In the genomic region with DNA sequence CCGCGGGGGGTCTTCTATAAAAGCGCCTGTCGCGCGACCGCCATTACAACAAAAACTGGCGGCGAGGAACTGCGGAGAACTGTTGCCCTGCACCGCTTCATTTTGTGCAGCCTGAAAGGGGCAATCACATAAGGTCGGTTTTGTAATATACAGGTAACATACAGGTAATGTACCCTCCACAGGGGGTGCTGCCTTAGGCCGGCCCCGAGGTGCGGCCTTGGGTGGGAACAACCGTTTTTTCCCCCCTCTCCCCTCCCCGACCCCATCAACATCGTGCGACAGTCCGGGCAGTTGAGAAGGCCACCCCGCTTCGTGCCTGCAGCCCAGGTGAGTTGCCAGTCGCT, we compare ENCODE assay signal across 23 cellular contexts. TPM values are rescaled to one million over a fixed set of nuclear protein-coding genes. Genes with fewer than 3 reads are reported as not detected.
DNase-seq lines count a peak whose midpoint lies in the region; ATAC-seq and TF ChIP-seq lines count a peak whose summit lies in the region.
"Had no signal": no experiment of that assay in that cellular context is flagged by ENCODE, and none has a peak within 500 bp of the region (broad histone marks: within the 10 kb centered on the region; RNA-seq: fewer than 3 reads in every experiment).

Gene BRDT, plus strand, starts transcription at position 46 of the 344 bp plus-strand sequence. CDS start 13,354 bp downstream, outside the sequence.

- H3K79me2 ChIP-seq in H9 (ENCODE audit: insufficient read depth, low read length): no peaks in the 10 kb centered on the region

- no peak within 1 kb of the TSS for H2BK20ac ChIP-seq in H9 (ENCODE audit: low read depth, low read length, poor library complexity, severe bottlenecking)

- no peak within 1 kb of the TSS for H3K4ac ChIP-seq in H9 (ENCODE audit: low read depth, low read length)

- H3K23ac ChIP-seq in H9 (ENCODE audit: insufficient read length, low read depth, low read length): no peak within 1 kb of the TSS

- H3K9me3 ChIP-seq in H9 (ENCODE audit: control insufficient read depth, low read depth, low read length): no peaks in the 10 kb centered on the region
- H3K9me3 ChIP-seq in thyroid gland: no peaks in the 10 kb centered on the region
- H3K9me3 ChIP-seq: esophagus squamous epithelium, prostate gland had no signal

- H2AFZ ChIP-seq in H9 (ENCODE audit: low read length): peak within 1 kb of the TSS; percentile 37
- H2AFZ ChIP-seq: PC-9 had no signal

- no peak within 1 kb of the TSS for H3K18ac ChIP-seq in H9 (ENCODE audit: insufficient read length, low read depth, low read length)

- H3K36me3 Mint-ChIP-seq in activated CD4-positive, alpha-beta T cell treated with anti-CD3 and anti-CD28 coated beads, Interleukin-2, amount 10 ng/mL, durations not matched to agents 24 days and 14 days (ENCODE audit: low read depth): peaks cover 2% of the 10 kb centered on the region
- H3K36me3 Mint-ChIP-seq in H9 (ENCODE audit: insufficient read depth in 1 of 3, low read depth in 3 of 3): no peaks in the 10 kb centered on the region
- no peaks in the 10 kb centered on the region for H3K36me3 Mint-ChIP-seq in activated T-helper 2 cell treated with anti-CD3 and anti-CD28 coated beads, Interferon-gamma antibody, Interleukin-2, Interleukin-4, amounts not matched to agents 10 μg/mL and 5 μg/mL and 100 μg/mL, durations not matched to agents 14 hours and 24 hours and 36 hours (ENCODE audit: low read depth)
- no peaks in the 10 kb centered on the region for H3K36me3 Mint-ChIP-seq in natural killer cell treated with Interleukin-12 subunit alpha and Interleukin-12 subunit beta and Interleukin-15 and Interleukin-18, amount 100 ng/mL, for 72 hours

- H2BK5ac ChIP-seq in H9 (ENCODE audit: insufficient read length, low read length): no peak within 1 kb of the TSS

- peaks cover 16% of the 10 kb centered on the region for H3K9me3 Mint-ChIP-seq in activated CD4-positive, alpha-beta T cell treated with anti-CD3 and anti-CD28 coated beads, Interleukin-2, amount 10 ng/mL, durations not matched to agents 24 days and 14 days
- H3K9me3 Mint-ChIP-seq in H9: no peaks in the 10 kb centered on the region
- H3K9me3 Mint-ChIP-seq in activated T-helper 2 cell treated with anti-CD3 and anti-CD28 coated beads, Interferon-gamma antibody, Interleukin-2, Interleukin-4, amounts not matched to agents 10 μg/mL and 5 μg/mL and 100 μg/mL, durations not matched to agents 14 hours and 24 hours and 36 hours: peaks cover 9% of the 10 kb centered on the region
- no peaks in the 10 kb centered on the region for H3K9me3 Mint-ChIP-seq in natural killer cell treated with Interleukin-12 subunit alpha and Interleukin-12 subunit beta and Interleukin-15 and Interleukin-18, amount 100 ng/mL, for 72 hours

- no peak for TF ChIP-seq POLR2A in thyroid gland (IDR thresholded peaks at IDR 0.05)

- H3T11ph ChIP-seq in H9 (ENCODE audit: low read length): no peak within 1 kb of the TSS

- H2BK120ac ChIP-seq in H9 (ENCODE audit: low read depth, low read length, poor library complexity, severe bottlenecking): no peak within 1 kb of the TSS

- no peak for DNase-seq in activated CD4-positive, alpha-beta T cell treated with anti-CD3 and anti-CD28 coated beads, Interleukin-2, amount 10 ng/mL, durations not matched to agents 24 days and 14 days
- no peak for DNase-seq in activated CD4-positive, alpha-beta T cell treated with anti-CD3 and anti-CD28 coated beads, Interleukin-2, amount 50 U/mL, for 4 hours
- DNase-seq in H9 (no peak), GM10266 (ENCODE audit: extremely low spot score) (no peak), NCI-H1930 (lab: John Stamatoyannopoulos, UW) (no peak), thyroid gland (no peak)
- no peak for DNase-seq in activated T-helper 2 cell treated with anti-CD3 and anti-CD28 coated beads, Interferon-gamma antibody, Interleukin-2, Interleukin-4, amounts not matched to agents 10 μg/mL and 5 μg/mL and 100 μg/mL, durations not matched to agents 14 hours and 24 hours and 36 hours (ENCODE audit: low spot score)
- DNase-seq in natural killer cell treated with Interleukin-12 subunit alpha and Interleukin-12 subunit beta and Interleukin-15 and Interleukin-18, amount 100 ng/mL, for 72 hours (ENCODE audit: low spot score): no peak
- DNase-seq: activated CD4-positive, CD25-positive, alpha-beta regulatory T cell treated with anti-CD3 and anti-CD28 coated beads, Interleukin-2, amount 50 U/mL, for 72 hours; central memory CD4-positive, alpha-beta T cell; DMS153; esophagus squamous epithelium; IMR-90; left colon; NCI-H1694 treated with DMSO at 0.1 percent for 48 hours; NCI-H2227 treated with DMSO at 0.1 percent for 48 hours; PC-9; stimulated activated CD4-positive, alpha-beta T cell treated with anti-CD3 and anti-CD28 coated beads, Interleukin-4, amount 100 ng/mL, for 24 hours had no signal

- no peaks in the 10 kb centered on the region for H3K79me1 ChIP-seq in H9 (ENCODE audit: insufficient read depth, low read depth, low read length, poor library complexity, severe bottlenecking)

- no peaks in the 10 kb centered on the region for H3K27me3 Mint-ChIP-seq in activated CD4-positive, alpha-beta T cell treated with anti-CD3 and anti-CD28 coated beads, Interleukin-2, amount 10 ng/mL, durations not matched to agents 24 days and 14 days
- no peaks in the 10 kb centered on the region for H3K27me3 Mint-ChIP-seq in H9 (ENCODE audit: low read depth)
- H3K27me3 Mint-ChIP-seq in activated T-helper 2 cell treated with anti-CD3 and anti-CD28 coated beads, Interferon-gamma antibody, Interleukin-2, Interleukin-4, amounts not matched to agents 10 μg/mL and 5 μg/mL and 100 μg/mL, durations not matched to agents 14 hours and 24 hours and 36 hours (ENCODE audit: low read depth): peaks cover 4% of the 10 kb centered on the region
- peaks cover 0 to 10% of the 10 kb centered on the region in 2 donors for H3K27me3 Mint-ChIP-seq in natural killer cell treated with Interleukin-12 subunit alpha and Interleukin-12 subunit beta and Interleukin-15 and Interleukin-18, amount 100 ng/mL, for 72 hours

- H4K8ac ChIP-seq in H9 (replicated peaks; ENCODE audit: insufficient read length, low read depth, low read length): no peak within 1 kb of the TSS

- H3K27ac Mint-ChIP-seq in activated CD4-positive, alpha-beta T cell treated with anti-CD3 and anti-CD28 coated beads, Interleukin-2, amount 10 ng/mL, durations not matched to agents 24 days and 14 days: peak within 1 kb of the TSS; percentile 69
- peak within 1 kb of the TSS in 1 of 3 experiments; percentile 76; a peak in 1 of 7 replicates for H3K27ac Mint-ChIP-seq in H9
- H3K27ac Mint-ChIP-seq in activated T-helper 2 cell treated with anti-CD3 and anti-CD28 coated beads, Interferon-gamma antibody, Interleukin-2, Interleukin-4, amounts not matched to agents 10 μg/mL and 5 μg/mL and 100 μg/mL, durations not matched to agents 14 hours and 24 hours and 36 hours: peak within 1 kb of the TSS; percentile 65
- H3K27ac Mint-ChIP-seq in natural killer cell treated with Interleukin-12 subunit alpha and Interleukin-12 subunit beta and Interleukin-15 and Interleukin-18, amount 100 ng/mL, for 72 hours: peak within 1 kb of the TSS; percentile 72 to 76

- H3K4me3 Mint-ChIP-seq in activated CD4-positive, alpha-beta T cell treated with anti-CD3 and anti-CD28 coated beads, Interleukin-2, amount 10 ng/mL, durations not matched to agents 24 days and 14 days: peak within 1 kb of the TSS; percentile 42
- H3K4me3 Mint-ChIP-seq in H9: no peak within 1 kb of the TSS
- peak within 1 kb of the TSS; percentile 34 for H3K4me3 Mint-ChIP-seq in activated T-helper 2 cell treated with anti-CD3 and anti-CD28 coated beads, Interferon-gamma antibody, Interleukin-2, Interleukin-4, amounts not matched to agents 10 μg/mL and 5 μg/mL and 100 μg/mL, durations not matched to agents 14 hours and 24 hours and 36 hours (ENCODE audit: low read depth)
- H3K4me3 Mint-ChIP-seq in natural killer cell treated with Interleukin-12 subunit alpha and Interleukin-12 subunit beta and Interleukin-15 and Interleukin-18, amount 100 ng/mL, for 72 hours: peak within 1 kb of the TSS; percentile 78

- H4K91ac ChIP-seq in H9 (ENCODE audit: insufficient read length, low read depth, low read length): no peak within 1 kb of the TSS

- no peak within 1 kb of the TSS for H4K5ac ChIP-seq in H9 (ENCODE audit: insufficient read length, low read depth, low read length)

- H3K14ac ChIP-seq in H9 (ENCODE audit: insufficient read depth, low read length): no peak within 1 kb of the TSS

- H3K36me3 ChIP-seq in thyroid gland: no peaks in the 10 kb centered on the region
- H3K36me3 ChIP-seq: BLaER1, esophagus squamous epithelium, prostate gland had no signal

- WGBS in H9 (ENCODE audit: extremely low coverage, insufficient read length, low lambda C conversion rate): no CpG with 5 or more reads among the region's 23 CpGs
- 91 to 93% methylated on average over 20 to 23 of the region's 23 CpGs for WGBS in thyroid gland, 2 donors

- H3K27ac ChIP-seq in H9 (ENCODE audit: insufficient read length, low read depth, low read length): no peak within 1 kb of the TSS
- no peak within 1 kb of the TSS for H3K27ac ChIP-seq in thyroid gland
- H3K27ac ChIP-seq: BLaER1, esophagus squamous epithelium, PC-9, prostate gland had no signal

- no peaks in the 10 kb centered on the region for H3K23me2 ChIP-seq in H9 (ENCODE audit: insufficient read length, low read depth, low read length, poor library complexity, severe bottlenecking)

- no peak within 1 kb of the TSS for H3K4me2 ChIP-seq in H9 (ENCODE audit: insufficient read depth, insufficient read length, low read length)
- H3K4me2 ChIP-seq: BLaER1, PC-9 had no signal

- H3K9ac ChIP-seq in H9 (ENCODE audit: extremely low read depth, insufficient read length, low read length): no peak within 1 kb of the TSS
- H3K9ac ChIP-seq: BLaER1 had no signal

- H3K56ac ChIP-seq in H9 (ENCODE audit: insufficient read length, low read depth, low read length): no peak within 1 kb of the TSS

- no peak within 1 kb of the TSS for H2BK15ac ChIP-seq in H9 (ENCODE audit: low read depth, low read length)

- no peak within 1 kb of the TSS for H3K4me3 ChIP-seq in thyroid gland (replicated peaks in 1 of 3)
- H3K4me3 ChIP-seq: BLaER1, esophagus squamous epithelium, PC-9, prostate gland, skin epidermis had no signal

- no peaks in the 10 kb centered on the region for H3K4me1 ChIP-seq in H9 (ENCODE audit: insufficient read depth, low read length)
- H3K4me1 ChIP-seq in thyroid gland: no peaks in the 10 kb centered on the region
- H3K4me1 ChIP-seq: esophagus squamous epithelium, prostate gland had no signal

- no peak within 1 kb of the TSS for H2BK12ac ChIP-seq in H9 (ENCODE audit: insufficient read length, low read depth, low read length)

- H2AK5ac ChIP-seq in H9 (ENCODE audit: insufficient read length, low read length): no peak within 1 kb of the TSS

- peaks cover 13% of the 10 kb centered on the region for H3K4me1 Mint-ChIP-seq in activated CD4-positive, alpha-beta T cell treated with anti-CD3 and anti-CD28 coated beads, Interleukin-2, amount 10 ng/mL, durations not matched to agents 24 days and 14 days
- H3K4me1 Mint-ChIP-seq in H9: peaks cover 0 to 7% of the 10 kb centered on the region in 2 experiments; a peak in 2 of 4 replicates
- H3K4me1 Mint-ChIP-seq in activated T-helper 2 cell treated with anti-CD3 and anti-CD28 coated beads, Interferon-gamma antibody, Interleukin-2, Interleukin-4, amounts not matched to agents 10 μg/mL and 5 μg/mL and 100 μg/mL, durations not matched to agents 14 hours and 24 hours and 36 hours (ENCODE audit: low read depth): peaks cover 16% of the 10 kb centered on the region
- peaks cover 20 to 21% of the 10 kb centered on the region in 2 donors for H3K4me1 Mint-ChIP-seq in natural killer cell treated with Interleukin-12 subunit alpha and Interleukin-12 subunit beta and Interleukin-15 and Interleukin-18, amount 100 ng/mL, for 72 hours (ENCODE audit: low read depth in 2 of 2)

- H3K27me3 ChIP-seq in H9 (ENCODE audit: insufficient read depth, low read length): no peaks in the 10 kb centered on the region
- H3K27me3 ChIP-seq in thyroid gland: no peaks in the 10 kb centered on the region
- H3K27me3 ChIP-seq: BLaER1, esophagus squamous epithelium had no signal

- TF ChIP-seq CTCF in H9 (conservative IDR thresholded peaks at IDR 0.05) (no peak), GM10266 (IDR thresholded peaks at IDR 0.05; ENCODE audit: control insufficient read depth, insufficient read depth, low read depth, missing control alignments) (no peak), thyroid gland (IDR thresholded peaks at IDR 0.05) (no peak)

- H4K20me1 ChIP-seq in H9 (ENCODE audit: control insufficient read depth, insufficient read depth, insufficient read length): no peaks in the 10 kb centered on the region
- H4K20me1 ChIP-seq: BLaER1 had no signal

- ATAC-seq in natural killer cell treated with Interleukin-12 subunit alpha and Interleukin-12 subunit beta and Interleukin-15 and Interleukin-18, amount 100 ng/mL, for 72 hours: peak in 1 of 2 donors; percentile 2
- ATAC-seq: left colon had no signal

- intact Hi-C loops in activated CD4-positive, alpha-beta T cell treated with anti-CD3 and anti-CD28 coated beads, Interleukin-2, amount 10 ng/mL, durations not matched to agents 24 days and 14 days (cut with micrococcal nuclease): no loop called here
- intact Hi-C loops in activated T-helper 2 cell treated with anti-CD3 and anti-CD28 coated beads, Interferon-gamma antibody, Interleukin-2, Interleukin-4, amounts not matched to agents 10 μg/mL and 5 μg/mL and 100 μg/mL, durations not matched to agents 14 hours and 24 hours and 36 hours (cut with micrococcal nuclease): loop anchor here (10.0 kb wide), 1 partner anchor 45 kb away; no protein-coding TSS in a partner anchor
- intact Hi-C loops in thyroid gland (cut with DNase I): no loop called here

RNA-seq across cellular contexts. Expression of gene BRDT, which starts in this region (rescaled TPM):
- not detected in 2 replicates for total RNA-seq in activated CD4-positive, alpha-beta T cell treated with anti-CD3 and anti-CD28 coated beads, Interleukin-2, amount 10 ng/mL, durations not matched to agents 24 days and 14 days
- total RNA-seq in H9 (2021) (0.15 TPM in 2 replicates), thyroid gland (under 1 TPM in 1 of 4 donors, not detected in 3; 0.81 TPM)
- not detected in 2 replicates for total RNA-seq in activated T-helper 2 cell treated with anti-CD3 and anti-CD28 coated beads, Interferon-gamma antibody, Interleukin-2, Interleukin-4, amounts not matched to agents 10 μg/mL and 5 μg/mL and 100 μg/mL, durations not matched to agents 14 hours and 24 hours and 36 hours
- not detected for total RNA-seq in natural killer cell treated with Interleukin-12 subunit alpha and Interleukin-12 subunit beta and Interleukin-15 and Interleukin-18, amount 100 ng/mL, for 72 hours
- total RNA-seq: esophagus squamous epithelium, glomerular endothelial cell, IMR-90, left colon, mesenteric fat pad, PC-9 had no signal

Comparison
In these comparisons a context has a peak if more than half of its experiments do, and no peak if none do; other contexts are left out.
1. H3K4me3 Mint-ChIP-seq: peak in activated CD4-positive, alpha-beta T cell treated with anti-CD3 and anti-CD28 coated beads, Interleukin-2, amount 10 ng/mL, durations not matched to agents 24 days and 14 days (single experiment), activated T-helper 2 cell treated with anti-CD3 and anti-CD28 coated beads, Interferon-gamma antibody, Interleukin-2, Interleukin-4, amounts not matched to agents 10 μg/mL and 5 μg/mL and 100 μg/mL, durations not matched to agents 14 hours and 24 hours and 36 hours (single experiment) and natural killer cell treated with Interleukin-12 subunit alpha and Interleukin-12 subunit beta and Interleukin-15 and Interleukin-18, amount 100 ng/mL, for 72 hours (single experiment); none in H9 (0 of 2).